24 cellular contexts compared by ENCODE assay signal in the genomic region with DNA sequence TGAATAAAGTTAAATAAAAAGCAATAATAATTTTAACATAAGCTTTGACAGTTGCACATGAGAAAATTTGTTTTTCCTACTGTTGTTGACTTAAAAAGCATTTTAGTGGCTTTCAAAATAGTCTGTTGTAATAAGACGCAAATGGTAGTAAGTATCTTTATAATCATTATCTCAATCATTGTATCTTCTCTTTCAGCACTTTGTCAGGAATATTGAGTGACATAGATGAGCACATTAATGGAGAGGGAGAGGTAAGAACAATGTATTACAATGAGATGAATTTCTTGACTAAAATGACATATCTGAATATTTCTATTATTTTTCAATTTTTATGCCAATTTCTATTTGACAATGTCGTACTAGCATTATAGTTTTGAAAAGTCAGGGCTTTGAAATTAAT.
"Had no signal": no experiment of that assay in that cellular context is flagged by ENCODE, and none has a peak within 500 bp of the region (broad histone marks: within the 10 kb centered on the region; RNA-seq: fewer than 3 reads in every experiment).

No MANE protein-coding gene starts in this region.

- H3K9me3 ChIP-seq: colonic mucosa, esophagus muscularis mucosa, esophagus squamous epithelium, gastrocnemius medialis, gastroesophageal sphincter, heart left ventricle, heart right ventricle had no signal

- H3K4me3 ChIP-seq: colonic mucosa, coronary artery, dorsolateral prefrontal cortex, esophagus muscularis mucosa, esophagus squamous epithelium, gastrocnemius medialis, gastroesophageal sphincter, heart left ventricle, heart right ventricle had no signal

- H3K27ac ChIP-seq: colonic mucosa, coronary artery, dorsolateral prefrontal cortex, epithelial cell of prostate, esophagus muscularis mucosa, esophagus squamous epithelium, foreskin keratinocyte, gastrocnemius medialis, gastroesophageal sphincter, heart left ventricle, heart right ventricle had no signal

- H3K36me3 ChIP-seq: colonic mucosa, esophagus muscularis mucosa, esophagus squamous epithelium, gastrocnemius medialis, gastroesophageal sphincter, heart left ventricle, heart right ventricle had no signal

- DNase-seq: colonic mucosa; cortex of kidney; dermis blood vessel endothelial cell; dorsolateral prefrontal cortex; effector CD4-positive, alpha-beta T cell; effector CD8-positive, alpha-beta T cell; effector memory CD4-positive, alpha-beta T cell; effector memory CD8-positive, alpha-beta T cell; endodermal cell; esophagus squamous epithelium; foreskin fibroblast; foreskin keratinocyte; foreskin melanocyte; gastrocnemius medialis; glutamatergic neuron; head of caudate nucleus; heart left ventricle; heart right ventricle had no signal

- FAIRE-seq: colon, endothelial cell of umbilical vein had no signal

- H3K27me3 ChIP-seq: colonic mucosa, dorsolateral prefrontal cortex, esophagus muscularis mucosa, esophagus squamous epithelium, foreskin keratinocyte, gastrocnemius medialis, gastroesophageal sphincter, heart left ventricle, heart right ventricle had no signal
